Comparison of ENCODE assay signal across 12 cellular contexts in the genomic region with DNA sequence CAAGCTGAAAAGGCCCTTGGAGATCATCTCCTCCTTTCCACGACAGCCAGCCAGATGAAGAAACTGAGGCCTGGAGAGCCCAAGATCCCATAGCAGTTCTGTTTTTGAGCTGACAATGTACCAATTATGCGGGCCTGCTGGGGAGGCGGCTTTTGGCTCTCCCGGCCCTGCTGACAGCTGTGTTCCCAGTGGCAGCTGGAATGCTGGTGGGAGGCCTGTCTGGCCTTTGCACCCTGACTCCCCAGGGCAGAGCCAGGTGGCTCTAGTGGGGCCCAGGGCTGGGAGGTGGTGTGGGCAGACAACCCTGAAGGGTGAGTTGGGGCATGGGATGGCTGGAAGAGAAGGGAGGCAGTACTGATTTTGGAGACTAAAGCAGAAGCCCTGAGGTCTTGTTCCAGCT. TPM values are rescaled to one million over a fixed set of nuclear protein-coding genes. Genes with fewer than 3 reads are reported as not detected.
DNase-seq lines count a peak whose midpoint lies in the region; ATAC-seq and TF ChIP-seq lines count a peak whose summit lies in the region.
"Had no signal": no experiment of that assay in that cellular context is flagged by ENCODE, and none has a peak within 500 bp of the region (broad histone marks: within the 10 kb centered on the region; RNA-seq: fewer than 3 reads in every experiment).

No MANE protein-coding gene starts in this region.

- intact Hi-C loops in CD4-positive, alpha-beta T cell (cut with DNase I, micrococcal nuclease): loop anchor here (5.0 to 10.0 kb wide), 5 partner anchors 47 to 144 kb away; no protein-coding TSS in a partner anchor
- intact Hi-C loops in head of caudate nucleus (cut with DNase I) (no loop called here), gastrocnemius medialis (cut with DNase I; ENCODE audit: low total_unique reads) (loop anchor here (10.0 kb wide), 1 partner anchor 116 kb away; no protein-coding TSS in a partner anchor)

- H3K4me1 ChIP-seq in parathyroid adenoma (peaks cover 30% of the 10 kb centered on the region), gastrocnemius medialis (peaks cover 68 to 69% of the 10 kb centered on the region in 2 donors)

- H3K4me1 Mint-ChIP-seq in CD4-positive, alpha-beta T cell (ENCODE audit: low read depth): peaks cover 75% of the 10 kb centered on the region
- H3K4me1 Mint-ChIP-seq in T-cell: peaks cover 65 to 78% (median 67%) of the 10 kb centered on the region in 3 donors

- no peaks in the 10 kb centered on the region for H3K36me3 ChIP-seq in parathyroid adenoma (ENCODE audit: control insufficient read depth, insufficient read depth, low read length)
- no peaks in the 10 kb centered on the region for H3K36me3 ChIP-seq in gastrocnemius medialis
- H3K36me3 ChIP-seq: thoracic aorta had no signal

- H3K9ac ChIP-seq in parathyroid adenoma: no peak overlapping the region

- no peak for TF ChIP-seq POLR2A in gastrocnemius medialis (IDR thresholded peaks at IDR 0.05)

- peak overlapping the region; percentile 23 for H3K4me3 Mint-ChIP-seq in CD4-positive, alpha-beta T cell
- H3K4me3 Mint-ChIP-seq in T-cell: peak overlapping the region; percentile 90 to 97 (median 94)

- ATAC-seq in CD4-positive, alpha-beta T cell (ENCODE audit: poor library complexity): no peak
- ATAC-seq in T-cell (replicated peaks in 1 of 4): no peak
- ATAC-seq in gastrocnemius medialis: no peak

- CTCF ChIA-PET in CD4-positive, alpha-beta T cell (lab: Charles Lee): interaction anchor here (0.9 to 1.2 kb wide), 2 partner anchors 36 to 149 kb away, joined by 3 to 4 read pairs; no protein-coding TSS in a partner anchor
- CTCF ChIA-PET in T-cell (lab: Charles Lee): interaction anchor here (0.5 to 1.3 kb wide), 3 partner anchors 31 to 594 kb away, joined by 3 to 4 read pairs (median 4); a partner anchor contains a TSS

- H2AFZ ChIP-seq in parathyroid adenoma: peak overlapping the region; percentile 83

- peak overlapping the region; percentile 86 for H3K27ac ChIP-seq in CD4-positive, alpha-beta T cell (ENCODE audit: low read depth, low read length)
- H3K27ac ChIP-seq in parathyroid adenoma: no peak overlapping the region
- H3K27ac ChIP-seq in gastrocnemius medialis: peak overlapping the region in 2 of 4 donors; percentile 21 to 92

- H3K4me3 ChIP-seq in parathyroid adenoma (ENCODE audit: low read depth, low read length) (no peak overlapping the region), gastrocnemius medialis (no peak overlapping the region)

- H3K4me2 ChIP-seq in parathyroid adenoma (ENCODE audit: low read length): no peak overlapping the region

- peaks cover 10% of the 10 kb centered on the region for H3K36me3 Mint-ChIP-seq in CD4-positive, alpha-beta T cell (ENCODE audit: low read depth)
- no peaks in the 10 kb centered on the region for H3K36me3 Mint-ChIP-seq in T-cell

- no peaks in the 10 kb centered on the region for H3K27me3 Mint-ChIP-seq in CD4-positive, alpha-beta T cell
- H3K27me3 Mint-ChIP-seq in T-cell: no peaks in the 10 kb centered on the region

- no peaks in the 10 kb centered on the region for H3K79me2 ChIP-seq in parathyroid adenoma

- DNase-seq in CD4-positive, alpha-beta T cell: no peak
- no peak for DNase-seq in T-cell
- DNase-seq in head of caudate nucleus: peak in 33 of 42 donors; percentile 49 to 84 (median 67)
- no peak for DNase-seq in NCI-H748 treated with DMSO at 0.1 percent for 48 hours (lab: John Stamatoyannopoulos, UW)
- DNase-seq in gastrocnemius medialis: no peak
- no peak for DNase-seq in NOMO-1 (lab: John Stamatoyannopoulos, UW; ENCODE audit: unreplicated experiment in 2 of 2)
- no peak for DNase-seq in kidney tubule cell (ENCODE audit: low spot score)
- DNase-seq: GOT3, kidney, NCI-H2029 treated with DMSO at 0.1 percent for 48 hours had no signal

- peak overlapping the region; percentile 96 for H3K27ac Mint-ChIP-seq in CD4-positive, alpha-beta T cell
- peak overlapping the region; percentile 98 to 99 for H3K27ac Mint-ChIP-seq in T-cell

- POLR2A ChIA-PET in CD4-positive, alpha-beta T cell (lab: Charles Lee): interaction anchor here (0.9 to 2.8 kb wide), 8 partner anchors 31 to 151 kb away, joined by 3 to 29 read pairs (median 5); a partner anchor contains a TSS
- POLR2A ChIA-PET in T-cell (lab: Charles Lee): no interaction called here

- no peak for TF ChIP-seq CTCF in CD4-positive, alpha-beta T cell (IDR thresholded peaks at IDR 0.05)
- no peak for TF ChIP-seq CTCF in parathyroid adenoma (IDR thresholded peaks at IDR 0.05)
- no peak for TF ChIP-seq CTCF in gastrocnemius medialis (IDR thresholded peaks at IDR 0.05 in 4 of 5, conservative IDR thresholded peaks at IDR 0.05 in 1 of 5)

- no peaks in the 10 kb centered on the region for H3K27me3 ChIP-seq in CD4-positive, alpha-beta T cell (ENCODE audit: control insufficient read depth, insufficient read depth, low read length)
- H3K27me3 ChIP-seq in parathyroid adenoma (ENCODE audit: control insufficient read depth, insufficient read depth, low read length) (no peaks in the 10 kb centered on the region), gastrocnemius medialis (no peaks in the 10 kb centered on the region)

- H3K9me3 ChIP-seq in CD4-positive, alpha-beta T cell (ENCODE audit: control insufficient read depth, low read length): no peaks in the 10 kb centered on the region
- H3K9me3 ChIP-seq in parathyroid adenoma (ENCODE audit: control insufficient read depth, low read length) (no peaks in the 10 kb centered on the region), gastrocnemius medialis (no peaks in the 10 kb centered on the region)
- H3K9me3 ChIP-seq: thoracic aorta had no signal

- in situ Hi-C loops in gastrocnemius medialis (cut with MboI; ENCODE audit: low sequenced_read_pairs in 4 of 4): loop anchor here in 2 of 4 donors (25.0 kb wide), 1 partner anchor 108 kb away; no protein-coding TSS in a partner anchor

- no peaks in the 10 kb centered on the region for H3K9me3 Mint-ChIP-seq in CD4-positive, alpha-beta T cell
- H3K9me3 Mint-ChIP-seq in T-cell: no peaks in the 10 kb centered on the region

RNA-seq across cellular contexts. Expression of a gene that starts 30.7 kb away (rescaled TPM):
- 100 to 1,000 TPM; 119 to 121 TPM for total RNA-seq in CD4-positive, alpha-beta T cell
- total RNA-seq in T-cell (100 to 1,000 TPM; 145 to 161 (median 156) TPM), gastrocnemius medialis (10 to 100 TPM; 10.6 to 16.7 (median 13.3) TPM)

Comparison
In these comparisons a context has a peak if more than half of its experiments do, and no peak if none do; other contexts are left out.
1. DNase-seq: peak in head of caudate nucleus (33 of 42); none in CD4-positive, alpha-beta T cell (0 of 10), T-cell (0 of 34), NCI-H748 treated with DMSO at 0.1 percent for 48 hours (single experiment), gastrocnemius medialis (0 of 2), NOMO-1 (0 of 2) and kidney tubule cell (single experiment).
2. RNA of a gene that starts 30.7 kb away (total RNA-seq): 145 to 161 TPM in T-cell and 119 to 121 TPM in CD4-positive, alpha-beta T cell; 10.6 to 16.7 TPM in gastrocnemius medialis; every median in the first group is over 4 times any median in the second.